9 cellular contexts compared by ENCODE assay signal in the genomic region with DNA sequence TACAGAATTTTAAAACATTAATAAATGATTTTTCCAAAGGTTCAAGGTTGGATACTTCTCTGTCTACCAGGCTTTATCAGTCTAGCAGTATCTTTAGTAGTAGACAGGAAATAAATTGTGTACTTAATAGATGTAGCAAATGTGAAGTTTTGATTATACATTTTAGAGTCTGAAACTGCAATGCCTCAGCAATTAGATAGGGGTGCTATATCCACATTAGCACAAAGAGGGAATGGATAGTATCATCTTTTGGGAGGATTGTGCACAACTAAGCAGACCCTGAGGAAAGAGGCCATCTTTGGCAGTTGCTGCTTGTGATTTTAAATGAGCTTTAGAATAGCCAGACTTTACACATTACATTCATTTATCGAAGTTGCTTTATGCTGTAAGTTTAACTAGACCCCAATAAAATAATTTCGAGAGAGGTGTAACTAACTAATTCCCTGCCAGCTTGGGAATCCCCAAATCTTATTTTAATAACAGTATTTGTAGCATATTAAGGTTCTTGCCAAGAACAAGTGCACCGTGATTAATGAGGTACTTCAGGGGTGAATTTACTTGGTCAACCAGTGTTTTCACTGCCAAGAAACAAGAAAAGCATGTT. TPM values are rescaled to one million over a fixed set of nuclear protein-coding genes. Genes with fewer than 3 reads are reported as not detected.
DNase-seq lines count a peak whose midpoint lies in the region; ATAC-seq and TF ChIP-seq lines count a peak whose summit lies in the region.
"Had no signal": no experiment of that assay in that cellular context is flagged by ENCODE, and none has a peak within 500 bp of the region (broad histone marks: within the 10 kb centered on the region; RNA-seq: fewer than 3 reads in every experiment).

No MANE protein-coding gene starts in this region.

- peaks cover 44% of the 10 kb centered on the region for H3K27me3 Mint-ChIP-seq in WTC11 (ENCODE audit: low read depth)
- no peaks in the 10 kb centered on the region for H3K27me3 Mint-ChIP-seq in Calu3 (ENCODE audit: unreplicated experiment)

- TF ChIP-seq CTCF in Loucy (conservative IDR thresholded peaks at IDR 0.05; ENCODE audit: low read length): peak; percentile 66
- TF ChIP-seq CTCF in WTC11 (IDR thresholded peaks at IDR 0.05): 0 out of 2 replicates have a peak, but pooled peaks have one; percentile 18
- no peak for TF ChIP-seq CTCF in Calu3 (IDR thresholded peaks at IDR 0.05; ENCODE audit: unreplicated experiment)

- no TSS peak for BruUV-seq in Calu3 (replicated peaks; lab: Mats Ljungman, UMichigan)

- CTCF ChIA-PET in WTC11 (lab: Charles Lee): no interaction called here
- CTCF ChIA-PET in Calu3 (lab: Charles Lee): no interaction called here

- no peaks in the 10 kb centered on the region for H3F3A ChIP-seq in Loucy (ENCODE audit: low read depth)

- no peaks in the 10 kb centered on the region for H3K27me3 ChIP-seq in Loucy (ENCODE audit: insufficient read depth, low read length, poor library complexity, severe bottlenecking)

- DNase-seq in GF-D8 (lab: John Stamatoyannopoulos, UW) (peak; percentile 36), WTC11 (ENCODE audit: low spot score) (no peak), kidney tubule cell (ENCODE audit: low spot score) (peak; percentile 40), HuH-7.5 (ENCODE audit: low spot score) (no peak), sciatic nerve (ENCODE audit: low spot score) (no peak), Right ventricle myocardium inferior (ENCODE audit: missing footprints) (no peak), Calu3 (no peak)

- H3K4me3 Mint-ChIP-seq in WTC11 (no peak overlapping the region), Calu3 (ENCODE audit: low read depth, unreplicated experiment) (no peak overlapping the region)

- H3K4me1 ChIP-seq in Loucy (ENCODE audit: insufficient read depth, low read length, poor library complexity, severe bottlenecking): no peaks in the 10 kb centered on the region

- no peaks in the 10 kb centered on the region for H3K9me2 ChIP-seq in Loucy (replicated peaks; ENCODE audit: low read depth, low read length)

- no peak overlapping the region for H3K4me2 ChIP-seq in Loucy (ENCODE audit: low read depth, low read length, poor library complexity, severe bottlenecking)

- no peaks in the 10 kb centered on the region for H3K79me2 ChIP-seq in Loucy (ENCODE audit: insufficient read depth, low read length)

- H3K9ac ChIP-seq in Loucy (ENCODE audit: low read depth, low read length, poor library complexity, severe bottlenecking): no peak overlapping the region

- no peak overlapping the region for H2AFZ ChIP-seq in Loucy (ENCODE audit: low read length)

- intact Hi-C loops in sciatic nerve (cut with DNase I): no loop called here
- intact Hi-C loops in Right ventricle myocardium inferior (cut with DNase I): loop anchor here (10.0 kb wide), 1 partner anchor 500 kb away; no protein-coding TSS in a partner anchor
- intact Hi-C loops in Calu3 (cut with micrococcal nuclease; ENCODE audit: unreplicated experiment): loop anchor here (10.0 kb wide), 1 partner anchor 330 kb away; no protein-coding TSS in a partner anchor

- ATAC-seq in WTC11 (no peak), sciatic nerve (no peak), Right ventricle myocardium inferior (no peak)

- H4K20me1 ChIP-seq in Loucy (ENCODE audit: insufficient read depth, low read length, poor library complexity, severe bottlenecking): no peaks in the 10 kb centered on the region

- no peaks in the 10 kb centered on the region for H3K9me3 ChIP-seq in Loucy (ENCODE audit: insufficient read depth, low read depth, low read length)

- H3K4me1 Mint-ChIP-seq in WTC11 (peaks cover 19% of the 10 kb centered on the region), Calu3 (ENCODE audit: low read depth, unreplicated experiment) (peaks cover 18% of the 10 kb centered on the region)

- no peaks in the 10 kb centered on the region for H3K36me3 ChIP-seq in Loucy (ENCODE audit: insufficient read depth, low read length)

- H3K36me3 Mint-ChIP-seq in WTC11 (no peaks in the 10 kb centered on the region), Calu3 (ENCODE audit: insufficient read depth, unreplicated experiment) (peaks cover 13% of the 10 kb centered on the region)

- no peak overlapping the region for H3K27ac Mint-ChIP-seq in WTC11
- no peak overlapping the region for H3K27ac Mint-ChIP-seq in Calu3 (ENCODE audit: unreplicated experiment)

- H3K9me3 Mint-ChIP-seq in WTC11 (no peaks in the 10 kb centered on the region), Calu3 (ENCODE audit: low read depth, unreplicated experiment) (no peaks in the 10 kb centered on the region)

- POLR2A ChIA-PET in WTC11 (lab: Charles Lee): no interaction called here

- H3K4me3 ChIP-seq in Loucy (ENCODE audit: low read length, poor library complexity, severe bottlenecking): no peak overlapping the region
- H3K4me3 ChIP-seq: skin epidermis had no signal

TF ChIP-seq in WTC11, 78 proteins besides CTCF, POLR2A, EP300 and RAD21 (continues in another document):
- TF ChIP-seq, protein P1, sequence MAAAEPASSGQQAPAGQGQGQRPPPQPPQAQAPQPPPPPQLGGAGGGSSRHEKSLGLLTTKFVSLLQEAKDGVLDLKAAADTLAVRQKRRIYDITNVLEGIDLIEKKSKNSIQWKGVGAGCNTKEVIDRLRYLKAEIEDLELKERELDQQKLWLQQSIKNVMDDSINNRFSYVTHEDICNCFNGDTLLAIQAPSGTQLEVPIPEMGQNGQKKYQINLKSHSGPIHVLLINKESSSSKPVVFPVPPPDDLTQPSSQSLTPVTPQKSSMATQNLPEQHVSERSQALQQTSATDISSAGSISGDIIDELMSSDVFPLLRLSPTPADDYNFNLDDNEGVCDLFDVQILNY (CRISPR knock-in tag; IDR thresholded peaks at IDR 0.05): no peak
- no peak for TF ChIP-seq ZNF121 (CRISPR knock-in tag; IDR thresholded peaks at IDR 0.05)
- TF ChIP-seq, protein P2, sequence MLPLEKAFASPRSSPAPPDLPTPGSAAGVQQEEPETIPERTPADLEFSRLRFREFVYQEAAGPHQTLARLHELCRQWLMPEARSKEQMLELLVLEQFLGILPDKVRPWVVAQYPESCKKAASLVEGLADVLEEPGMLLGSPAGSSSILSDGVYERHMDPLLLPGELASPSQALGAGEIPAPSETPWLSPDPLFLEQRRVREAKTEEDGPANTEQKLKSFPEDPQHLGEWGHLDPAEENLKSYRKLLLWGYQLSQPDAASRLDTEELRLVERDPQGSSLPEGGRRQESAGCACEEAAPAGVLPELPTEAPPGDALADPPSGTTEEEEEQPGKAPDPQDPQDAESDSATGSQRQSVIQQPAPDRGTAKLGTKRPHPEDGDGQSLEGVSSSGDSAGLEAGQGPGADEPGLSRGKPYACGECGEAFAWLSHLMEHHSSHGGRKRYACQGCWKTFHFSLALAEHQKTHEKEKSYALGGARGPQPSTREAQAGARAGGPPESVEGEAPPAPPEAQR (CRISPR knock-in tag; IDR thresholded peaks at IDR 0.05): no peak
- no peak for TF ChIP-seq AR (CRISPR knock-in tag; IDR thresholded peaks at IDR 0.05)
- TF ChIP-seq E2F4 (CRISPR knock-in tag; IDR thresholded peaks at IDR 0.05; ENCODE audit: borderline replicate concordance, low read depth): no peak
- no peak for TF ChIP-seq ZNF138 (CRISPR knock-in tag; conservative IDR thresholded peaks at IDR 0.05)
- no peak for TF ChIP-seq NR3C1 (CRISPR knock-in tag; conservative IDR thresholded peaks at IDR 0.05; ENCODE audit: low read depth)
- no peak for TF ChIP-seq NR1H2 (CRISPR knock-in tag; IDR thresholded peaks at IDR 0.05)
- TF ChIP-seq ZNF512 (CRISPR knock-in tag; IDR thresholded peaks at IDR 0.05; ENCODE audit: borderline replicate concordance): no peak
- no peak for TF ChIP-seq ZNF671 (CRISPR knock-in tag; IDR thresholded peaks at IDR 0.05)

RNA-seq across cellular contexts. Expression of gene KCNQ5, which starts 2.8 kb away (rescaled TPM):
- 1.5 to 2.0 TPM (median 1.7 TPM) in 3 replicates for total RNA-seq in WTC11 (2021)
- total RNA-seq in sciatic nerve: 0.49 TPM
- total RNA-seq in Right ventricle myocardium inferior: not detected
- total RNA-seq in Calu3 (2022): 0.10 TPM in 1 of 2 replicates, not detected in the other

Comparison
In these comparisons a context has a peak if more than half of its experiments do, and no peak if none do; other contexts are left out.
1. DNase-seq: peak in GF-D8 (single experiment) and kidney tubule cell (single experiment); none in WTC11 (single experiment), HuH-7.5 (single experiment), sciatic nerve (single experiment), Right ventricle myocardium inferior (single experiment) and Calu3 (single experiment).